10 cellular contexts compared by ENCODE assay signal in genomic region chr4:138562544-138562961, GRCh38.
DNase-seq lines count a peak whose midpoint lies in the region; ATAC-seq lines count a peak whose summit lies in the region.
"Had no signal": no experiment of that assay in that cellular context is flagged by ENCODE, and none has a peak within 500 bp of the region (broad histone marks: within the 10 kb centered on the region; RNA-seq: fewer than 3 reads in every experiment).

No MANE protein-coding gene starts in this region.

- ATAC-seq in GM21526 (IDR thresholded peaks at IDR 0.05; ENCODE audit: low FRiP score, unreplicated experiment): peak; percentile 68
- ATAC-seq in left ventricle myocardium superior: peak; percentile 86

- intact Hi-C loops in left ventricle myocardium superior (cut with micrococcal nuclease): no loop called here

- DNase-seq in Daoy (ENCODE audit: low read depth): peak; percentile 24
- DNase-seq in NCI-H69 (lab: John Stamatoyannopoulos, UW): peak; percentile 0
- DNase-seq in left ventricle myocardium superior: no peak
- no peak for DNase-seq in COR-L47 (lab: John Stamatoyannopoulos, UW)
- DNase-seq in pons (ENCODE audit: low spot score): no peak
- DNase-seq in NCI-H1930 (lab: John Stamatoyannopoulos, UW): no peak
- DNase-seq in OCI-M2 (lab: John Stamatoyannopoulos, UW; ENCODE audit: unreplicated experiment): no peak
- DNase-seq: activated effector memory CD4-positive, alpha-beta T cell treated with Interleukin-2 at 50 U/mL for 16 hours; erythroblast had no signal

Comparison
In these comparisons a context has a peak if more than half of its experiments do, and no peak if none do; other contexts are left out.
1. DNase-seq: peak in Daoy (single experiment) and NCI-H69 (single experiment); none in left ventricle myocardium superior (single experiment), COR-L47 (single experiment), pons (single experiment), NCI-H1930 (0 of 2) and OCI-M2 (single experiment).